ENCODE assay signal across 41 cellular contexts in the genomic region with DNA sequence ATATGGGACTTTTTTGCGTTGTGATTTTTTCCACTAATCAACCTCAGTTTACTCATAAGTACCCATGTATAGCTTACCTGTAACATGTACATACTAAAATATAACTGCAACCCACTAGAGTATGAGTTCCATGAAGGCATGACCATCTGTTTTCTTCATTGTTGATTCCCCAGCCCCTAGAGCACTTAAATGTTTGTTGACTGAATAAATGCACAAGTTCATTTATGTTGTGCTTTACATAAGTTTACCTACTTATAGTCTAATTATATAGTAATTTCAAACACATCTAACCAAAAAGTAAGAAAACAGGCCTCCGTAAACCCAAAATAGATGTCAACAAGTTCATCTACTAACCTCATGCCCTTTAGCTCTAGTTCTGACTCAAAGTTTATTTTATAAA. TPM values are rescaled to one million over a fixed set of nuclear protein-coding genes. Genes with fewer than 3 reads are reported as not detected.
"Had no signal": no experiment of that assay in that cellular context is flagged by ENCODE, and none has a peak within 500 bp of the region (broad histone marks: within the 10 kb centered on the region; RNA-seq: fewer than 3 reads in every experiment).

No MANE protein-coding gene starts in this region.

- H3K27me3 ChIP-seq: adrenal gland, ascending aorta, body of pancreas, brain microvascular endothelial cell, breast epithelium, cardiac muscle cell had no signal

- H3K4me3 ChIP-seq: adrenal gland, ascending aorta, body of pancreas, breast epithelium, cardiac muscle cell had no signal

- H3K36me3 Mint-ChIP-seq: activated naive CD4-positive, alpha-beta T cell treated with anti-CD3 and anti-CD28 coated beads, Interleukin-2, amount 10 ng/mL, durations not matched to agents 7 days and 5 days; activated naive CD4-positive, alpha-beta T cell treated with anti-CD3 and anti-CD28 coated beads, Interleukin-2, amount 50 U/mL, for 24 hours; activated naive CD4-positive, alpha-beta T cell treated with anti-CD3 and anti-CD28 coated beads, Interleukin-2, amount 50 U/mL, for 72 hours; activated naive CD8-positive, alpha-beta T cell; activated naive CD8-positive, alpha-beta T cell treated with anti-CD3 and anti-CD28 coated beads for 36 hours; activated naive CD8-positive, alpha-beta T cell treated with anti-CD3 and anti-CD28 coated beads, Interleukin-2, amount 10 ng/mL, durations not matched to agents 7 days and 5 days; brain had no signal

- H3K4me1 Mint-ChIP-seq: activated naive CD4-positive, alpha-beta T cell treated with anti-CD3 and anti-CD28 coated beads, Interleukin-2, amount 10 ng/mL, durations not matched to agents 7 days and 5 days; activated naive CD4-positive, alpha-beta T cell treated with anti-CD3 and anti-CD28 coated beads, Interleukin-2, amount 50 U/mL, for 24 hours; activated naive CD8-positive, alpha-beta T cell treated with anti-CD3 and anti-CD28 coated beads for 36 hours; activated naive CD8-positive, alpha-beta T cell treated with anti-CD3 and anti-CD28 coated beads, Interleukin-2, amount 10 ng/mL, durations not matched to agents 7 days and 5 days; activated naive CD8-positive, alpha-beta T cell treated with anti-CD3 and anti-CD28 coated beads, Interleukin-2, amount 50 U/mL, for 24 hours; activated T-helper 17 cell treated with anti-CD3 and anti-CD28 coated beads, Interleukin-2, amount 50 U/mL, for 72 hours; central memory CD8-positive, alpha-beta T cell had no signal

- FAIRE-seq: astrocyte, bronchial epithelial cell had no signal

- H3K36me3 ChIP-seq: adrenal gland, ascending aorta, brain microvascular endothelial cell, breast epithelium, cardiac muscle cell had no signal

- H3K4me3 Mint-ChIP-seq: activated naive CD4-positive, alpha-beta T cell treated with anti-CD3 and anti-CD28 coated beads for 36 hours; activated naive CD4-positive, alpha-beta T cell treated with anti-CD3 and anti-CD28 coated beads, Interleukin-2, amount 10 ng/mL, durations not matched to agents 7 days and 5 days; activated naive CD4-positive, alpha-beta T cell treated with anti-CD3 and anti-CD28 coated beads, Interleukin-2, amount 50 U/mL, for 24 hours; activated naive CD8-positive, alpha-beta T cell; activated naive CD8-positive, alpha-beta T cell treated with anti-CD3 and anti-CD28 coated beads for 36 hours; activated naive CD8-positive, alpha-beta T cell treated with anti-CD3 and anti-CD28 coated beads, Interleukin-2, amount 10 ng/mL, durations not matched to agents 7 days and 5 days; activated naive CD8-positive, alpha-beta T cell treated with anti-CD3 and anti-CD28 coated beads, Interleukin-2, amount 50 U/mL, for 24 hours; activated T-cell treated with anti-CD3 and anti-CD28 coated beads, Interleukin-2, amount 50 U/mL, for 24 hours; activated T-cell treated with anti-CD3 and anti-CD28 coated beads, Interleukin-2, amount 50 U/mL, for 4 hours; activated T-cell treated with anti-CD3 and anti-CD28 coated beads, Interleukin-2, amount 50 U/mL, for 72 hours; activated T-helper 1 cell treated with anti-CD3 and anti-CD28 coated beads, Interleukin-12 subunit alpha, Interleukin-12 subunit beta, Interleukin-2, Interleukin-4 antibody, amounts not matched to agents 30 ng/mL and 10 ng/mL and 1 ng/mL, durations not matched to agents 14 hours and 24 hours and 36 hours; activated T-helper 17 cell treated with anti-CD3 and anti-CD28 coated beads, Interleukin-2, amount 50 U/mL, for 72 hours; brain; central memory CD8-positive, alpha-beta T cell had no signal

- ATAC-seq: activated naive CD4-positive, alpha-beta T cell treated with anti-CD3 and anti-CD28 coated beads, Interleukin-2, amount 50 U/mL, for 72 hours; activated naive CD8-positive, alpha-beta T cell treated with anti-CD3 and anti-CD28 coated beads, Interleukin-2, amount 50 U/mL, for 24 hours; activated T-cell treated with anti-CD3 and anti-CD28 coated beads, Interleukin-2, amount 50 U/mL, for 4 hours; activated T-cell treated with anti-CD3 and anti-CD28 coated beads, Interleukin-2, amount 50 U/mL, for 72 hours; activated T-helper 17 cell treated with anti-CD3 and anti-CD28 coated beads, Interleukin-2, amount 50 U/mL, for 72 hours; body of pancreas had no signal

- H3K9me3 Mint-ChIP-seq: activated naive CD4-positive, alpha-beta T cell treated with anti-CD3 and anti-CD28 coated beads, Interleukin-2, amount 10 ng/mL, durations not matched to agents 7 days and 5 days; activated naive CD4-positive, alpha-beta T cell treated with anti-CD3 and anti-CD28 coated beads, Interleukin-2, amount 50 U/mL, for 24 hours; activated naive CD8-positive, alpha-beta T cell treated with anti-CD3 and anti-CD28 coated beads, Interleukin-2, amount 10 ng/mL, durations not matched to agents 7 days and 5 days; activated naive CD8-positive, alpha-beta T cell treated with anti-CD3 and anti-CD28 coated beads, Interleukin-2, amount 50 U/mL, for 24 hours; activated T-cell treated with anti-CD3 and anti-CD28 coated beads, Interleukin-2, amount 50 U/mL, for 24 hours; activated T-cell treated with anti-CD3 and anti-CD28 coated beads, Interleukin-2, amount 50 U/mL, for 4 hours; activated T-cell treated with anti-CD3 and anti-CD28 coated beads, Interleukin-2, amount 50 U/mL, for 72 hours; activated T-helper 17 cell treated with anti-CD3 and anti-CD28 coated beads, Interleukin-2, amount 50 U/mL, for 72 hours; activated T-helper 2 cell treated with anti-CD3 and anti-CD28 coated beads, Interferon-gamma antibody, Interleukin-2, Interleukin-4, amounts not matched to agents 10 μg/mL and 5 μg/mL and 100 μg/mL, durations not matched to agents 14 hours and 24 hours and 36 hours; central memory CD8-positive, alpha-beta T cell had no signal

- H3K27ac Mint-ChIP-seq: activated naive CD4-positive, alpha-beta T cell treated with anti-CD3 and anti-CD28 coated beads for 36 hours; activated naive CD4-positive, alpha-beta T cell treated with anti-CD3 and anti-CD28 coated beads, Interleukin-2, amount 10 ng/mL, durations not matched to agents 7 days and 5 days; activated naive CD4-positive, alpha-beta T cell treated with anti-CD3 and anti-CD28 coated beads, Interleukin-2, amount 50 U/mL, for 24 hours; activated naive CD4-positive, alpha-beta T cell treated with anti-CD3 and anti-CD28 coated beads, Interleukin-2, amount 50 U/mL, for 72 hours; activated naive CD8-positive, alpha-beta T cell; activated naive CD8-positive, alpha-beta T cell treated with anti-CD3 and anti-CD28 coated beads for 36 hours; activated naive CD8-positive, alpha-beta T cell treated with anti-CD3 and anti-CD28 coated beads, Interleukin-2, amount 10 ng/mL, durations not matched to agents 7 days and 5 days; activated naive CD8-positive, alpha-beta T cell treated with anti-CD3 and anti-CD28 coated beads, Interleukin-2, amount 50 U/mL, for 24 hours; activated T-cell treated with anti-CD3 and anti-CD28 coated beads, Interleukin-2, amount 50 U/mL, for 24 hours; activated T-cell treated with anti-CD3 and anti-CD28 coated beads, Interleukin-2, amount 50 U/mL, for 72 hours; activated T-helper 1 cell treated with anti-CD3 and anti-CD28 coated beads, Interleukin-12 subunit alpha, Interleukin-12 subunit beta, Interleukin-2, Interleukin-4 antibody, amounts not matched to agents 30 ng/mL and 10 ng/mL and 1 ng/mL, durations not matched to agents 14 hours and 24 hours and 36 hours; activated T-helper 17 cell treated with anti-CD3 and anti-CD28 coated beads, Interleukin-2, amount 50 U/mL, for 72 hours; activated T-helper 2 cell treated with anti-CD3 and anti-CD28 coated beads, Interferon-gamma antibody, Interleukin-2, Interleukin-4, amounts not matched to agents 10 μg/mL and 5 μg/mL and 100 μg/mL, durations not matched to agents 14 hours and 24 hours and 36 hours; brain had no signal

- DNase-seq: activated effector memory CD4-positive, alpha-beta T cell treated with anti-CD3 and anti-CD28 coated beads, Interleukin-2, amount 50 U/mL, for 16 hours; activated effector memory CD4-positive, alpha-beta T cell treated with Interleukin-2 at 50 U/mL for 16 hours; activated gamma-delta T cell; activated gamma-delta T cell treated with Interleukin-2 at 50 U/mL for 16 hours; activated naive CD4-positive, alpha-beta T cell; activated naive CD4-positive, alpha-beta T cell treated with anti-CD3 and anti-CD28 coated beads for 36 hours; activated naive CD4-positive, alpha-beta T cell treated with anti-CD3 and anti-CD28 coated beads, Interleukin-2, amount 10 ng/mL, durations not matched to agents 7 days and 5 days; activated naive CD4-positive, alpha-beta T cell treated with anti-CD3 and anti-CD28 coated beads, Interleukin-2, amount 50 U/mL, for 16 hours; activated naive CD4-positive, alpha-beta T cell treated with Interleukin-2 at 50 U/mL for 16 hours; activated naive CD8-positive, alpha-beta T cell treated with anti-CD3 and anti-CD28 coated beads for 36 hours; activated naive CD8-positive, alpha-beta T cell treated with anti-CD3 and anti-CD28 coated beads, Interleukin-2, amount 10 ng/mL, durations not matched to agents 7 days and 5 days; activated naive CD8-positive, alpha-beta T cell treated with anti-CD3 and anti-CD28 coated beads, Interleukin-2, amount 50 U/mL, for 24 hours; activated T-cell treated with anti-CD3 and anti-CD28 coated beads, Interleukin-2, amount 50 U/mL, for 1 hour; activated T-cell treated with anti-CD3 and anti-CD28 coated beads, Interleukin-2, amount 50 U/mL, for 24 hours; activated T-cell treated with anti-CD3 and anti-CD28 coated beads, Interleukin-2, amount 50 U/mL, for 4 hours; activated T-cell treated with anti-CD3 and anti-CD28 coated beads, Interleukin-2, amount 50 U/mL, for 48 hours; activated T-cell treated with anti-CD3 and anti-CD28 coated beads, Interleukin-2, amount 50 U/mL, for 72 hours; adrenal gland; amniotic stem cell; amygdala; anterior cingulate cortex; aorta; body of pancreas; brain microvascular endothelial cell; caudate nucleus; central memory CD4-positive, alpha-beta T cell; cerebellar nuclear complex had no signal

- H3K4me1 ChIP-seq: adrenal gland, ascending aorta, body of pancreas, breast epithelium had no signal

- H3K9me3 ChIP-seq: adrenal gland, ascending aorta, body of pancreas, breast epithelium had no signal

- H3K27ac ChIP-seq: adrenal gland, ascending aorta, body of pancreas, brain microvascular endothelial cell, breast epithelium, cardiac muscle cell had no signal

RNA-seq across cellular contexts. Expression of a gene that starts 34.7 kb away (rescaled TPM):
- total RNA-seq: activated naive CD4-positive, alpha-beta T cell treated with anti-CD3 and anti-CD28 coated beads for 36 hours; activated naive CD4-positive, alpha-beta T cell treated with anti-CD3 and anti-CD28 coated beads, Interleukin-2, amount 50 U/mL, for 72 hours; activated naive CD8-positive, alpha-beta T cell treated with anti-CD3 and anti-CD28 coated beads for 36 hours; activated T-cell treated with anti-CD3 and anti-CD28 coated beads, Interleukin-2, amount 50 U/mL, for 72 hours; activated T-helper 1 cell treated with anti-CD3 and anti-CD28 coated beads, Interleukin-12 subunit alpha, Interleukin-12 subunit beta, Interleukin-2, Interleukin-4 antibody, amounts not matched to agents 30 ng/mL and 10 ng/mL and 1 ng/mL, durations not matched to agents 14 hours and 24 hours and 36 hours; activated T-helper 17 cell treated with anti-CD3 and anti-CD28 coated beads, Interleukin-2, amount 50 U/mL, for 72 hours; activated T-helper 2 cell treated with anti-CD3 and anti-CD28 coated beads, Interferon-gamma antibody, Interleukin-2, Interleukin-4, amounts not matched to agents 10 μg/mL and 5 μg/mL and 100 μg/mL, durations not matched to agents 14 hours and 24 hours and 36 hours; ascending aorta; bronchial epithelial cell; cardiac septum had no signal
- polyA plus RNA-seq: cardiac muscle cell had no signal
